31 cellular contexts compared by ENCODE assay signal in genomic region chrY:7013051-7013450, GRCh38.
A peak's percentile ranks its signal among the peaks of the same experiment; 100 is the strongest.
DNase-seq lines count a peak whose midpoint lies in the region; ATAC-seq, FAIRE-seq and TF ChIP-seq lines count a peak whose summit lies in the region.
"Had no signal": no experiment of that assay in that cellular context is flagged by ENCODE, and none has a peak within 500 bp of the region (broad histone marks: within the 10 kb centered on the region; RNA-seq: fewer than 3 reads in every experiment).

No MANE protein-coding gene starts in this region.

- H3K56ac ChIP-seq in mesendoderm (ENCODE audit: low read length), result no peak overlapping the region

- DNase-seq in bronchial epithelial cell (ENCODE audit: low read depth) (peak; percentile 76), epithelial cell of esophagus (ENCODE audit: low read depth) (peak; percentile 67), mesendoderm (no peak)
- DNase-seq: 8988T; ACHN; AML-193; BE2C; C1 segment of cervical spinal cord; Caco-2; Calu3; CD4-positive, alpha-beta memory T cell; CD4-positive, alpha-beta T cell; CD4-positive, CD25-positive, alpha-beta regulatory T cell; CD8-positive, alpha-beta memory T cell; CD8-positive, alpha-beta T cell; COR-L47; DMS 273 treated with DMSO at 0.1 percent for 48 hours; DMS153; DMS53; DMS79; DMS79 treated with DMSO at 0.1 percent for 48 hours; DND-41; EL had no signal

- no peak for FAIRE-seq in bronchial epithelial cell (lab: Jason Lieb, UNC)
- FAIRE-seq: A204.1, A549, D721Med had no signal

- no peak overlapping the region for H2BK120ac ChIP-seq in mesendoderm (ENCODE audit: low read depth, low read length)

- no peak overlapping the region for H2AK5ac ChIP-seq in mesendoderm (ENCODE audit: low read length)

- no peak overlapping the region for H4K8ac ChIP-seq in mesendoderm (ENCODE audit: low read depth, low read length)

- H4K5ac ChIP-seq in mesendoderm (ENCODE audit: low read length), result no peak overlapping the region

- H3K27me3 ChIP-seq in bronchial epithelial cell (ENCODE audit: control insufficient read depth, insufficient read depth, low read length) (no peaks in the 10 kb centered on the region), mesendoderm (ENCODE audit: insufficient read depth, low read length, poor library complexity) (no peaks in the 10 kb centered on the region)
- H3K27me3 ChIP-seq: BE2C; BLaER1; BLaER1 treated with 17β-estradiol and CSF1 and Interleukin-3, amounts not matched to agents 10 nM and 100 nM had no signal

- peaks cover 2% of the 10 kb centered on the region for H3K4me1 ChIP-seq in mesendoderm (ENCODE audit: control insufficient read depth, low read depth, low read length)
- H3K4me1 ChIP-seq: A549; BE2C; BLaER1; BLaER1 treated with 17β-estradiol and CSF1 and Interleukin-3, amounts not matched to agents 10 nM and 100 nM; Caco-2 had no signal

- no peaks in the 10 kb centered on the region for H3K79me2 ChIP-seq in mesendoderm (ENCODE audit: control insufficient read depth, insufficient read depth, low read length)

- H3K23ac ChIP-seq in mesendoderm (ENCODE audit: low read length), result no peak overlapping the region

- H2BK5ac ChIP-seq in mesendoderm (ENCODE audit: low read length), result no peak overlapping the region

- no peaks in the 10 kb centered on the region for H3K36me3 ChIP-seq in bronchial epithelial cell (ENCODE audit: control insufficient read depth, insufficient read depth, low read length)
- H3K36me3 ChIP-seq in mesendoderm (ENCODE audit: control insufficient read depth, insufficient read depth, low read length), result no peaks in the 10 kb centered on the region
- H3K36me3 ChIP-seq: BE2C; BLaER1; BLaER1 treated with 17β-estradiol and CSF1 and Interleukin-3, amounts not matched to agents 10 nM and 100 nM had no signal

- H3K18ac ChIP-seq in mesendoderm (ENCODE audit: low read length), result no peak overlapping the region

- no peak overlapping the region for H3K4ac ChIP-seq in mesendoderm (ENCODE audit: low read depth, low read length)

- no peak for ATAC-seq in HG03457 (IDR thresholded peaks at IDR 0.05; ENCODE audit: unreplicated experiment)
- ATAC-seq: A549; CD8-positive, alpha-beta T cell had no signal

- no peak overlapping the region for H2BK15ac ChIP-seq in mesendoderm (replicated peaks; ENCODE audit: low read depth)

- no peaks in the 10 kb centered on the region for H3K79me1 ChIP-seq in mesendoderm (ENCODE audit: low read length)

- no peak overlapping the region for H3K9ac ChIP-seq in mesendoderm (ENCODE audit: low read length)
- H3K9ac ChIP-seq: BLaER1; BLaER1 treated with 17β-estradiol and CSF1 and Interleukin-3, amounts not matched to agents 10 nM and 100 nM had no signal

- H3K4me2 ChIP-seq in mesendoderm (ENCODE audit: low read length), result no peak overlapping the region
- H3K4me2 ChIP-seq: A549; BLaER1; BLaER1 treated with 17β-estradiol and CSF1 and Interleukin-3, amounts not matched to agents 10 nM and 100 nM had no signal

- WGBS in mesendoderm (ENCODE audit: extremely low coverage, insufficient coverage, low lambda C conversion rate), result no CpG with 5 or more reads among the region's 2 CpGs

- TF ChIP-seq CTCF in bronchial epithelial cell (IDR thresholded peaks at IDR 0.05; ENCODE audit: insufficient read depth, low read length, severe bottlenecking), result no peak
- no peak for TF ChIP-seq CTCF in epithelial cell of esophagus (IDR thresholded peaks at IDR 0.05; ENCODE audit: insufficient read depth, low read depth, low read length, missing control alignments)

- no peak overlapping the region for H3K27ac ChIP-seq in mesendoderm (ENCODE audit: low read depth, low read length)
- H3K27ac ChIP-seq: 22Rv1; A549; BLaER1; BLaER1 treated with 17β-estradiol and CSF1 and Interleukin-3, amounts not matched to agents 10 nM and 100 nM; C4-2B had no signal

- H3K4me3 ChIP-seq in bronchial epithelial cell (ENCODE audit: low read depth, low read length) (no peak overlapping the region), epithelial cell of esophagus (ENCODE audit: low read length) (no peak overlapping the region), mesendoderm (ENCODE audit: low read length) (no peak overlapping the region)
- H3K4me3 ChIP-seq: A549; BLaER1; BLaER1 treated with 17β-estradiol and CSF1 and Interleukin-3, amounts not matched to agents 10 nM and 100 nM had no signal
